In genomic region chr4:40255722-40256281, GRCh38 we compare ENCODE assay signal across 8 cellular contexts. TPM values are rescaled to one million over a fixed set of nuclear protein-coding genes. Genes with fewer than 3 reads are reported as not detected.
DNase-seq lines count a peak whose midpoint lies in the region; ATAC-seq and TF ChIP-seq lines count a peak whose summit lies in the region.

No MANE protein-coding gene starts in this region.

- H3K4me1 Mint-ChIP-seq in activated T-helper 2 cell treated with anti-CD3 and anti-CD28 coated beads, Interferon-gamma antibody, Interleukin-2, Interleukin-4, amounts not matched to agents 10 μg/mL and 5 μg/mL and 100 μg/mL, durations not matched to agents 14 hours and 24 hours and 36 hours (ENCODE audit: low read depth), result peaks cover 50% of the 10 kb centered on the region

- DNase-seq in AG04449 (ENCODE audit: low read depth, low spot score), result peak; percentile 90
- no peak for DNase-seq in activated T-helper 2 cell treated with anti-CD3 and anti-CD28 coated beads, Interferon-gamma antibody, Interleukin-2, Interleukin-4, amounts not matched to agents 10 μg/mL and 5 μg/mL and 100 μg/mL, durations not matched to agents 14 hours and 24 hours and 36 hours (ENCODE audit: low spot score)
- peak; percentile 93 for DNase-seq in kidney tubule cell (ENCODE audit: low spot score)
- DNase-seq in NCI-H1092 (lab: John Stamatoyannopoulos, UW), result no peak
- no peak for DNase-seq in stimulated activated CD4-positive, alpha-beta T cell treated with anti-CD3 and anti-CD28 coated beads, Interleukin-4, amount 100 ng/mL, for 4 hours
- DNase-seq in stimulated activated CD4-positive, alpha-beta T cell treated with anti-CD3 and anti-CD28 coated beads, Interleukin-15, amount 100 ng/mL, for 24 hours, result no peak

- H3K27me3 Mint-ChIP-seq in activated T-helper 2 cell treated with anti-CD3 and anti-CD28 coated beads, Interferon-gamma antibody, Interleukin-2, Interleukin-4, amounts not matched to agents 10 μg/mL and 5 μg/mL and 100 μg/mL, durations not matched to agents 14 hours and 24 hours and 36 hours (ENCODE audit: low read depth), result no peaks in the 10 kb centered on the region

- CTCF ChIA-PET in AG04449 (lab: Yijun Ruan, JAX), result interaction anchor here (1.0 to 2.5 kb wide), 3 partner anchors 54 to 65 kb away, joined by 3 to 9 read pairs (median 3); no protein-coding TSS in a partner anchor

- intact Hi-C loops in activated T-helper 2 cell treated with anti-CD3 and anti-CD28 coated beads, Interferon-gamma antibody, Interleukin-2, Interleukin-4, amounts not matched to agents 10 μg/mL and 5 μg/mL and 100 μg/mL, durations not matched to agents 14 hours and 24 hours and 36 hours (cut with micrococcal nuclease), result loop anchor here (1.0 to 2.0 kb wide), 4 partner anchors 17 to 55 kb away; no protein-coding TSS in a partner anchor

- H3K4me3 Mint-ChIP-seq in activated T-helper 2 cell treated with anti-CD3 and anti-CD28 coated beads, Interferon-gamma antibody, Interleukin-2, Interleukin-4, amounts not matched to agents 10 μg/mL and 5 μg/mL and 100 μg/mL, durations not matched to agents 14 hours and 24 hours and 36 hours (ENCODE audit: low read depth), result peak overlapping the region; percentile 15

- TF ChIP-seq CTCF in AG04449 (IDR thresholded peaks at IDR 0.05; ENCODE audit: insufficient read depth, low read length, missing control alignments), result no peak

- no peak overlapping the region for H3K4me3 ChIP-seq in AG04449 (ENCODE audit: low read depth, low read length)

- POLR2A ChIA-PET in AG04449 (lab: Yijun Ruan, JAX), result no interaction called here

- peak overlapping the region; percentile 85 for H3K27ac Mint-ChIP-seq in activated T-helper 2 cell treated with anti-CD3 and anti-CD28 coated beads, Interferon-gamma antibody, Interleukin-2, Interleukin-4, amounts not matched to agents 10 μg/mL and 5 μg/mL and 100 μg/mL, durations not matched to agents 14 hours and 24 hours and 36 hours

- no peaks in the 10 kb centered on the region for H3K9me3 Mint-ChIP-seq in activated T-helper 2 cell treated with anti-CD3 and anti-CD28 coated beads, Interferon-gamma antibody, Interleukin-2, Interleukin-4, amounts not matched to agents 10 μg/mL and 5 μg/mL and 100 μg/mL, durations not matched to agents 14 hours and 24 hours and 36 hours

- peaks cover 4% of the 10 kb centered on the region for H3K36me3 Mint-ChIP-seq in activated T-helper 2 cell treated with anti-CD3 and anti-CD28 coated beads, Interferon-gamma antibody, Interleukin-2, Interleukin-4, amounts not matched to agents 10 μg/mL and 5 μg/mL and 100 μg/mL, durations not matched to agents 14 hours and 24 hours and 36 hours (ENCODE audit: low read depth)

- ATAC-seq in HG02610 (IDR thresholded peaks at IDR 0.05; ENCODE audit: unreplicated experiment), result peak; percentile 42
- no peak for ATAC-seq in GM21576 (IDR thresholded peaks at IDR 0.05; ENCODE audit: unreplicated experiment)

RNA-seq across cellular contexts. Expression of gene RHOH, which starts 59.0 kb away (rescaled TPM):
- total RNA-seq in activated T-helper 2 cell treated with anti-CD3 and anti-CD28 coated beads, Interferon-gamma antibody, Interleukin-2, Interleukin-4, amounts not matched to agents 10 μg/mL and 5 μg/mL and 100 μg/mL, durations not matched to agents 14 hours and 24 hours and 36 hours, result 108 and 120 TPM in 2 replicates

Comparison
In these comparisons a context has a peak if more than half of its experiments do, and no peak if none do; other contexts are left out.
1. DNase-seq: peak in AG04449 (single experiment) and kidney tubule cell (single experiment); none in activated T-helper 2 cell treated with anti-CD3 and anti-CD28 coated beads, Interferon-gamma antibody, Interleukin-2, Interleukin-4, amounts not matched to agents 10 μg/mL and 5 μg/mL and 100 μg/mL, durations not matched to agents 14 hours and 24 hours and 36 hours (single experiment), NCI-H1092 (single experiment), stimulated activated CD4-positive, alpha-beta T cell treated with anti-CD3 and anti-CD28 coated beads, Interleukin-4, amount 100 ng/mL, for 4 hours (0 of 2) and stimulated activated CD4-positive, alpha-beta T cell treated with anti-CD3 and anti-CD28 coated beads, Interleukin-15, amount 100 ng/mL, for 24 hours (single experiment).